Comparison of ENCODE assay signal across 8 cellular contexts in the genomic region with DNA sequence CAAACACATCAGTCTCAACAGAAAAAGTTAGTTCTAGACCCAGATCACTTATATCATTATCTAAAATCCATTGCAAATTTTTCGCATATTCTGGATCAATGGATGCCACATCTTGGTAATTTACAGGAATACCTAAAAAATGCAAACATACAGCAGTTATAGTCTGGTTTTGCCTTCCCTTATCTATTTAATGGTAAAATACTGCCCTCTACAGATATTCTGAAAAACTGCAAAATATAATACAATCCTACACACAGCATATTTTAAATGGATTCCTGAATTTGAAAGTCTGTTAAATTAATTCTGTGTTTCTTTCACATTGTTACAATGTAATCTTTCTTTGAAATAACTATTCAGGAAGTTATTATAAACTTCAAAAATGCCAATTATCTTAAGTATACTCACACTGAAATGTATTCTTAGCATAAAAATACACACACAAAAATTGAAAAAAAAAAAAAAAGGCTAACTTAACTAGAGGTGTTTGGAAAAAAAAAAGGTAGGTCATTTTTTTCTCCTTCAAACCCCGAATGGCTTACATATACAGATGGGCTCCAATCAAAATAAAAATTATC.
DNase-seq lines count a peak whose midpoint lies in the region; ATAC-seq, FAIRE-seq and TF ChIP-seq lines count a peak whose summit lies in the region.

No MANE protein-coding gene starts in this region.

- no peaks in the 10 kb centered on the region for H3K36me3 ChIP-seq in neural cell (ENCODE audit: insufficient read depth, low read length)

- H3K27ac ChIP-seq in neural cell (ENCODE audit: low read length): no peak overlapping the region

- intact Hi-C loops in CD14-positive monocyte (cut with micrococcal nuclease) (no loop called here), posterior vena cava (cut with DNase I) (no loop called here)

- TF ChIP-seq CTCF in CD14-positive monocyte (IDR thresholded peaks at IDR 0.05) (peak; percentile 85), neural cell (IDR thresholded peaks at IDR 0.05; ENCODE audit: poor library complexity, severe bottlenecking) (peak; percentile 81)

- TF ChIP-seq RAD21 in neural cell (conservative IDR thresholded peaks at IDR 0.05): peak; percentile 88

- peak; percentile 75 for ATAC-seq in HG03025 (IDR thresholded peaks at IDR 0.05; ENCODE audit: low FRiP score, unreplicated experiment)

- no peaks in the 10 kb centered on the region for H3K27me3 ChIP-seq in neural cell (ENCODE audit: insufficient read depth, low read depth, low read length)

- TF ChIP-seq EP300 in neural cell (conservative IDR thresholded peaks at IDR 0.05; ENCODE audit: poor library complexity, severe bottlenecking): no peak

- no peaks in the 10 kb centered on the region for H3F3A ChIP-seq in neural cell (ENCODE audit: insufficient read depth, low read length, poor library complexity, severe bottlenecking)

- FAIRE-seq in GM18507 (lab: Jason Lieb, UNC): peak; percentile 67

- H3K36me3 Mint-ChIP-seq in CD14-positive monocyte: peaks cover 10 to 19% of the 10 kb centered on the region in 2 donors

- peaks cover 16% of the 10 kb centered on the region for H3K4me1 Mint-ChIP-seq in CD14-positive monocyte

- H3K27me3 Mint-ChIP-seq in CD14-positive monocyte (ENCODE audit: low read depth in 3 of 3): no peaks in the 10 kb centered on the region

- H3K4me3 Mint-ChIP-seq in CD14-positive monocyte: no peak overlapping the region

- peaks cover 0 to 5% (median 0%) of the 10 kb centered on the region in 7 donors for H3K9me3 Mint-ChIP-seq in CD14-positive monocyte

- H3K9ac ChIP-seq in neural cell (ENCODE audit: low read length): no peak overlapping the region

- H3K9me2 ChIP-seq in neural cell (ENCODE audit: insufficient read depth, low read length): no peaks in the 10 kb centered on the region

- no peaks in the 10 kb centered on the region for H4K20me1 ChIP-seq in neural cell (ENCODE audit: insufficient read depth)

- H3K4me2 ChIP-seq in neural cell (ENCODE audit: low read length): no peak overlapping the region

- no peak for DNase-seq in CD14-positive monocyte (ENCODE audit: low spot score)
- no peak for DNase-seq in GM18507 (ENCODE audit: extremely low spot score, insufficient read length, low read depth)
- peak; percentile 16 for DNase-seq in NCI-H82 (lab: John Stamatoyannopoulos, UW)
- peak; percentile 16 to 35 for DNase-seq in dermis microvascular lymphatic vessel endothelial cell (ENCODE audit: low read depth in 2 of 2)
- DNase-seq in amygdala (lab: John Stamatoyannopoulos, UW): no peak
- no peak for DNase-seq in posterior vena cava (ENCODE audit: low spot score)

- no peaks in the 10 kb centered on the region for H3K9me3 ChIP-seq in neural cell (ENCODE audit: low read length)

- no peak overlapping the region for H3K27ac Mint-ChIP-seq in CD14-positive monocyte

- no peak overlapping the region for H2AFZ ChIP-seq in neural cell (ENCODE audit: low read depth, low read length)

- no peak overlapping the region for H3K4me3 ChIP-seq in neural cell (ENCODE audit: low read length)

- no peaks in the 10 kb centered on the region for H3K79me2 ChIP-seq in neural cell (replicated peaks; ENCODE audit: insufficient read depth, low read length)

TF ChIP-seq in neural cell, 6 proteins besides CTCF, POLR2A, EP300 and RAD21:
- TF ChIP-seq SMC3 (conservative IDR thresholded peaks at IDR 0.05; ENCODE audit: poor library complexity): peak; percentile 79
- no peak for TF ChIP-seq EZH2 (IDR thresholded peaks at IDR 0.05; ENCODE audit: borderline replicate concordance, insufficient read depth, low read length, poor library complexity, severe bottlenecking)
- TF ChIP-seq TAF1 (IDR thresholded peaks at IDR 0.05; ENCODE audit: low read depth): no peak
- TF ChIP-seq MXI1 (conservative IDR thresholded peaks at IDR 0.05; ENCODE audit: poor library complexity, severe bottlenecking): no peak

Comparison
In these comparisons a context has a peak if more than half of its experiments do, and no peak if none do; other contexts are left out.
1. DNase-seq: peak in NCI-H82 (single experiment) and dermis microvascular lymphatic vessel endothelial cell (2 of 2); none in CD14-positive monocyte (single experiment), GM18507 (single experiment), amygdala (0 of 56) and posterior vena cava (single experiment).